9 cellular contexts compared by ENCODE assay signal in genomic region chr3:70716832-70717231, GRCh38.
DNase-seq lines count a peak whose midpoint lies in the region; ATAC-seq and TF ChIP-seq lines count a peak whose summit lies in the region.
"Had no signal": no experiment of that assay in that cellular context is flagged by ENCODE, and none has a peak within 500 bp of the region (broad histone marks: within the 10 kb centered on the region; RNA-seq: fewer than 3 reads in every experiment).

No MANE protein-coding gene starts in this region.

- CTCF ChIA-PET in PC-9 (lab: Charles Lee), result interaction anchor here (0.5 kb wide), 1 partner anchor 1007 kb away, joined by 4 read pairs; no protein-coding TSS in a partner anchor

- TF ChIP-seq CTCF in PC-9 (conservative IDR thresholded peaks at IDR 0.05) (0 out of 2 replicates have a peak, but pooled peaks have one; percentile 20), fibroblast of the aortic adventitia (IDR thresholded peaks at IDR 0.05; ENCODE audit: insufficient read depth, low read length) (peak; percentile 57), osteocyte (IDR thresholded peaks at IDR 0.05) (peak; percentile 73)

- no peaks in the 10 kb centered on the region for H3K9me3 ChIP-seq in PC-9 (ENCODE audit: insufficient read depth, low read depth)

- no peak overlapping the region for H3K27ac Mint-ChIP-seq in osteocyte (ENCODE audit: unreplicated experiment)

- peak; percentile 29 for DNase-seq in D341Med (ENCODE audit: low spot score)
- no peak for DNase-seq in PC-9
- peak; percentile 76 for DNase-seq in fibroblast of the aortic adventitia (ENCODE audit: low read depth)
- DNase-seq in osteocyte (ENCODE audit: extremely low spot score, unreplicated experiment), result no peak
- no peak for DNase-seq in NCI-H146 treated with DMSO at 0.1 percent for 48 hours (lab: John Stamatoyannopoulos, UW; ENCODE audit: unreplicated experiment)
- DNase-seq: activated gamma-delta T cell treated with Interleukin-2 at 50 U/mL for 16 hours had no signal

- H3K36me3 ChIP-seq in PC-9 (ENCODE audit: low read depth), result no peaks in the 10 kb centered on the region

- peaks cover 8% of the 10 kb centered on the region for H3K9me3 Mint-ChIP-seq in osteocyte (ENCODE audit: unreplicated experiment)

- POLR2A ChIA-PET in PC-9 (lab: Charles Lee; ENCODE audit: unreplicated experiment), result no interaction called here

- no TSS peak for BruUV-seq in PC-9 (replicated peaks; lab: Mats Ljungman, UMichigan)

- peaks cover 2% of the 10 kb centered on the region for H3K36me3 Mint-ChIP-seq in osteocyte (ENCODE audit: unreplicated experiment)

- peaks cover 14% of the 10 kb centered on the region for H3K4me1 Mint-ChIP-seq in osteocyte (ENCODE audit: unreplicated experiment)

- no peaks in the 10 kb centered on the region; the same call in 1 of the 2 replicates for H3K27me3 ChIP-seq in PC-9 (ENCODE audit: insufficient read depth, low read depth)

- no peaks in the 10 kb centered on the region for H3K79me2 ChIP-seq in PC-9 (ENCODE audit: low read depth)

- H3K4me1 ChIP-seq in PC-9 (replicated peaks; ENCODE audit: insufficient read depth), result no peaks in the 10 kb centered on the region

- H3K27me3 Mint-ChIP-seq in osteocyte (ENCODE audit: unreplicated experiment), result no peaks in the 10 kb centered on the region

- H2AFZ ChIP-seq in PC-9, result no peak overlapping the region

- H3K9me2 ChIP-seq in PC-9 (ENCODE audit: insufficient read depth), result no peaks in the 10 kb centered on the region

- ATAC-seq in GM21526 (IDR thresholded peaks at IDR 0.05; ENCODE audit: low FRiP score, unreplicated experiment) (no peak), HG03139 (IDR thresholded peaks at IDR 0.05; ENCODE audit: unreplicated experiment) (no peak), GM21529 (IDR thresholded peaks at IDR 0.05; ENCODE audit: unreplicated experiment) (no peak)

- intact Hi-C loops in PC-9 (cut with micrococcal nuclease; ENCODE audit: unreplicated experiment), result no loop called here

- H3K27ac ChIP-seq in PC-9, result no peak overlapping the region

- H4K20me1 ChIP-seq in PC-9 (ENCODE audit: insufficient read depth), result no peaks in the 10 kb centered on the region

- H3K4me2 ChIP-seq in PC-9, result no peak overlapping the region

- no peak overlapping the region for H3K4me3 ChIP-seq in PC-9
- H3K4me3 ChIP-seq in fibroblast of the aortic adventitia (ENCODE audit: low read depth, low read length), result no peak overlapping the region

- H3K4me3 Mint-ChIP-seq in osteocyte (ENCODE audit: unreplicated experiment), result no peak overlapping the region

- H3F3A ChIP-seq in PC-9 (ENCODE audit: insufficient read depth, low read depth), result no peaks in the 10 kb centered on the region

Comparison
In these comparisons a context has a peak if more than half of its experiments do, and no peak if none do; other contexts are left out.
1. DNase-seq: peak in D341Med (single experiment) and fibroblast of the aortic adventitia (single experiment); none in PC-9 (0 of 2), osteocyte (single experiment) and NCI-H146 treated with DMSO at 0.1 percent for 48 hours (single experiment).
2. CTCF ChIP-seq: peak in every context shown above with its lines; median percentile 73 in osteocyte; 57 in fibroblast of the aortic adventitia; 20 in PC-9.